In genomic region chr6:35400901-35401311, GRCh38 we compare ENCODE assay signal across 15 cellular contexts. TPM values are rescaled to one million over a fixed set of nuclear protein-coding genes. Genes with fewer than 3 reads are reported as not detected.
DNase-seq lines count a peak whose midpoint lies in the region; ATAC-seq, FAIRE-seq and TF ChIP-seq lines count a peak whose summit lies in the region.
"Had no signal": no experiment of that assay in that cellular context is flagged by ENCODE, and none has a peak within 500 bp of the region (broad histone marks: within the 10 kb centered on the region; RNA-seq: fewer than 3 reads in every experiment).

No MANE protein-coding gene starts in this region.

- H3K36me3 Mint-ChIP-seq in Calu3 (ENCODE audit: insufficient read depth, unreplicated experiment) (peaks cover 9% of the 10 kb centered on the region), nephron (ENCODE audit: low read depth) (peaks cover 9% of the 10 kb centered on the region)

- H3K4me3 Mint-ChIP-seq in Calu3 (ENCODE audit: low read depth, unreplicated experiment) (peak overlapping the region; percentile 21), nephron (no peak overlapping the region)
- H3K4me3 Mint-ChIP-seq: dendritic cell treated with granulocyte-macrophage colony-stimulating factor and Interleukin-4, amounts not matched to agents 40 ng/mL and 50 ng/mL, for 4 days; memory B cell had no signal

- H3K27me3 ChIP-seq in bronchial epithelial cell (ENCODE audit: control insufficient read depth, insufficient read depth, low read length) = no peaks in the 10 kb centered on the region
- H3K27me3 ChIP-seq: tibial artery had no signal

- TF ChIP-seq CTCF in Calu3 (IDR thresholded peaks at IDR 0.05; ENCODE audit: unreplicated experiment) = no peak
- TF ChIP-seq CTCF in bronchial epithelial cell (IDR thresholded peaks at IDR 0.05; ENCODE audit: insufficient read depth, low read length, severe bottlenecking) = no peak
- TF ChIP-seq CTCF in nephron (IDR thresholded peaks at IDR 0.05; ENCODE audit: unreplicated experiment in 3 of 3) = no peak
- TF ChIP-seq CTCF in GM13977 (IDR thresholded peaks at IDR 0.05; ENCODE audit: extremely low read depth, insufficient read depth, missing control alignments) = no peak

- no peak for TF ChIP-seq EP300 in Ishikawa (IDR thresholded peaks at IDR 0.05; ENCODE audit: borderline replicate concordance)

- DNase-seq in Calu3 (peak; percentile 85), bronchial epithelial cell (ENCODE audit: low read depth) (peak; percentile 100), T-helper 2 cell (no peak), NOMO-1 treated with dmso at 0.1 percent for 144 hours (lab: John Stamatoyannopoulos, UW; ENCODE audit: unreplicated experiment) (no peak), GM13977 (ENCODE audit: low spot score) (no peak)
- DNase-seq: NCI-H1930, retina, tibial artery had no signal

- no peaks in the 10 kb centered on the region for H3K27me3 Mint-ChIP-seq in Calu3 (ENCODE audit: unreplicated experiment)
- no peaks in the 10 kb centered on the region for H3K27me3 Mint-ChIP-seq in nephron (ENCODE audit: low read depth)
- H3K27me3 Mint-ChIP-seq: memory B cell had no signal

- no TSS peak for BruUV-seq in Calu3 (replicated peaks; lab: Mats Ljungman, UMichigan)

- no peak for TF ChIP-seq RAD21 in Ishikawa (IDR thresholded peaks at IDR 0.05; ENCODE audit: low read depth)

- CTCF ChIA-PET in Calu3 (lab: Charles Lee) = interaction anchor here (0.7 to 2.1 kb wide), 7 partner anchors 8 to 628 kb away, joined by 3 to 11 read pairs (median 4); partner anchors contain the start of gene DEF6

- in situ Hi-C loops in GM13977 (cut with MboI; ENCODE audit: low pct_unique_long_range_greater_than_20kb, low sequenced_read_pairs, unreplicated experiment) = no loop called here

- intact Hi-C loops in Calu3 (cut with micrococcal nuclease; ENCODE audit: unreplicated experiment) = no loop called here

- ATAC-seq in GM18517 (IDR thresholded peaks at IDR 0.05; ENCODE audit: unreplicated experiment) = no peak

- peak overlapping the region; percentile 64 for H3K27ac Mint-ChIP-seq in Calu3 (ENCODE audit: unreplicated experiment)
- peak overlapping the region in 2 of 3 experiments; percentile 41 to 80 for H3K27ac Mint-ChIP-seq in nephron
- H3K27ac Mint-ChIP-seq: dendritic cell treated with granulocyte-macrophage colony-stimulating factor and Interleukin-4, amounts not matched to agents 40 ng/mL and 50 ng/mL, for 4 days; memory B cell had no signal

- peak; percentile 73 for FAIRE-seq in bronchial epithelial cell (lab: Jason Lieb, UNC)
- FAIRE-seq: GM12878 had no signal

- H3K4me3 ChIP-seq in bronchial epithelial cell (ENCODE audit: low read depth, low read length) = no peak overlapping the region
- H3K4me3 ChIP-seq: GM12878, SK-N-MC, tibial artery had no signal

- H3K9me3 Mint-ChIP-seq in Calu3 (ENCODE audit: low read depth, unreplicated experiment) (no peaks in the 10 kb centered on the region), nephron (no peaks in the 10 kb centered on the region)
- H3K9me3 Mint-ChIP-seq: dendritic cell treated with granulocyte-macrophage colony-stimulating factor and Interleukin-4, amounts not matched to agents 40 ng/mL and 50 ng/mL, for 4 days; memory B cell had no signal

- peaks cover 47% of the 10 kb centered on the region for H3K4me1 Mint-ChIP-seq in Calu3 (ENCODE audit: low read depth, unreplicated experiment)
- H3K4me1 Mint-ChIP-seq in nephron = peaks cover 6% of the 10 kb centered on the region

- H3K36me3 ChIP-seq in bronchial epithelial cell (ENCODE audit: control insufficient read depth, insufficient read depth, low read length) = peaks cover 5% of the 10 kb centered on the region
- H3K36me3 ChIP-seq: tibial artery had no signal

TF ChIP-seq in Ishikawa, 13 proteins besides CTCF, POLR2A, EP300 and RAD21:
- no peak for TF ChIP-seq CREB1 (IDR thresholded peaks at IDR 0.05; ENCODE audit: low read depth)
- TF ChIP-seq NFIC (IDR thresholded peaks at IDR 0.05) = peak; percentile 44; the same call in 1 of the 2 replicates

RNA-seq across cellular contexts. Expression of gene FANCE, which starts 51.2 kb away (rescaled TPM):
- total RNA-seq in Calu3 (2022) (10.4 and 10.9 TPM in 2 replicates), bronchial epithelial cell (41.5 and 46.3 TPM in 2 replicates)

RNA-seq across cellular contexts. Expression of gene PPARD, which starts 58.5 kb away (rescaled TPM):
- total RNA-seq in Calu3 (2022) (26.2 and 26.8 TPM in 2 replicates), bronchial epithelial cell (10.3 and 16.9 TPM in 2 replicates)

Comparison
In these comparisons a context has a peak if more than half of its experiments do, and no peak if none do; other contexts are left out.
1. DNase-seq: peak in Calu3 (single experiment) and bronchial epithelial cell (single experiment); none in T-helper 2 cell (0 of 5), NOMO-1 treated with dmso at 0.1 percent for 144 hours (single experiment) and GM13977 (single experiment).